Comparison of ENCODE assay signal across 10 cellular contexts in the genomic region with DNA sequence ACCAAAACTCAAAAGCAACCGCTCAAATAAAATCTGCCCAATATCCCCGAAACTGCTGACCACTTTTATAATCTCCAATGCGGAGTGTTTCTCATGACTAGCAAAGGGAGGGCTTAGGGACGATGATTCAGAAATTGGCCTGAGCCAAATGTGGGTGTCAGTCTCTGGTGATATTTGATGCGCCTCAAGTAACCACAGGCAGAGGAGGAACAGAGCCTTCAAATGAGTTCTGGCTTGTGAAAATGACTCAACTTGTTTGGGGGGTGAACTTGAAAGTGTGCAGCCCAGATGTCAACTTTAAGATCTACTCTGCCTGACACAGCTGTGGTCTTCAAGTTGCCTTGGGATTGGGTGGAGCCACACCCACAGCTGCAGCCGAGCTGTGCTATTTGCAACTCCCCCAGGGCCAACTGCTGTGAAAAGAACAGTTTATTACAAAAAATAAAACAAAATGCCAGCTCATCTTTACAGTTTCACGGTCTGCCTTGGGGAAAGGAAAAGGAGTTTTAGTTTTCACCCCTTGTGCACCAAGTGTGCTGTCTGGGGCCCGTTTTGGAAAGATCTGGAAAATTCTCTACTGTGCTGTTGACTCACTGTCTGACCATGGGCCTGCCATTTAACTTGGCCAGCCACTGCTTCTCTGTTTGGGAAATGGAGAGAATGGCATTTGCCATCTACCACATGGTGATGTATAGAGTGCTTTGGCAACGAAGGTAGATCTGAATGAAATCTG.
DNase-seq lines count a peak whose midpoint lies in the region; ATAC-seq, FAIRE-seq and TF ChIP-seq lines count a peak whose summit lies in the region.
"Had no signal": no experiment of that assay in that cellular context is flagged by ENCODE, and none has a peak within 500 bp of the region (broad histone marks: within the 10 kb centered on the region; RNA-seq: fewer than 3 reads in every experiment).

No MANE protein-coding gene starts in this region.

- H3K36me3 ChIP-seq in sigmoid colon (no peaks in the 10 kb centered on the region), BE2C (no peaks in the 10 kb centered on the region)
- H3K36me3 ChIP-seq: cardiac muscle cell had no signal

- H3K4me3 ChIP-seq in sigmoid colon (no peak overlapping the region), BE2C (ENCODE audit: low read depth, low read length) (no peak overlapping the region)
- H3K4me3 ChIP-seq: cardiac muscle cell had no signal

- H3K27me3 ChIP-seq in sigmoid colon (no peaks in the 10 kb centered on the region), BE2C (no peaks in the 10 kb centered on the region)

- TF ChIP-seq CTCF in sigmoid colon (IDR thresholded peaks at IDR 0.05) (no peak), BE2C (IDR thresholded peaks at IDR 0.05; ENCODE audit: low read depth, low read length) (no peak)

- H3K4me1 ChIP-seq in sigmoid colon (peaks cover 0 to 41% (median 3%) of the 10 kb centered on the region in 4 donors), BE2C (no peaks in the 10 kb centered on the region)

- TF ChIP-seq POLR2A in sigmoid colon (IDR thresholded peaks at IDR 0.05) = no peak

- WGBS in sigmoid colon, 2 donors = 49 to 75% methylated on average over 9 of the region's 9 CpGs

- intact Hi-C loops in sigmoid colon (cut with DNase I) = no loop called here

- H3K27ac ChIP-seq in sigmoid colon = peak overlapping the region; percentile 60 to 72 (median 69)
- H3K27ac ChIP-seq: cardiac muscle cell had no signal

- H3K9me3 ChIP-seq in sigmoid colon (no peaks in the 10 kb centered on the region), BE2C (no peaks in the 10 kb centered on the region)

- TF ChIP-seq EP300 in sigmoid colon (IDR thresholded peaks at IDR 0.05) = no peak

- DNase-seq in activated T-cell treated with anti-CD3 and anti-CD28 coated beads for 48 hours (ENCODE audit: low read depth) (peak; percentile 23), activated T-cell treated with anti-CD3 and anti-CD28 coated beads for 4 hours (no peak), RCC 7860 (ENCODE audit: low spot score) (peak; percentile 22), fibroblast of peridontal ligament (ENCODE audit: extremely low read depth) (peak; percentile 95), sigmoid colon (peak; percentile 84), BE2C (no peak), NCI-H446 treated with DMSO at 0.1 percent for 48 hours (lab: John Stamatoyannopoulos, UW) (no peak)

- ATAC-seq in HG02938 (IDR thresholded peaks at IDR 0.05; ENCODE audit: unreplicated experiment) = peak; percentile 96

- FAIRE-seq in RCC 7860 (lab: Jason Lieb, UNC) = peak; percentile 74
- FAIRE-seq: G401.6 had no signal

Comparison
In these comparisons a context has a peak if more than half of its experiments do, and no peak if none do; other contexts are left out.
1. DNase-seq: peak in activated T-cell treated with anti-CD3 and anti-CD28 coated beads for 48 hours (single experiment), RCC 7860 (single experiment), fibroblast of peridontal ligament (single experiment) and sigmoid colon (single experiment); none in activated T-cell treated with anti-CD3 and anti-CD28 coated beads for 4 hours (single experiment), BE2C (single experiment) and NCI-H446 treated with DMSO at 0.1 percent for 48 hours (single experiment).